ENCODE assay signal across 19 cellular contexts in genomic region chr11:109967121-109967520, GRCh38.
DNase-seq lines count a peak whose midpoint lies in the region; ATAC-seq, FAIRE-seq and TF ChIP-seq lines count a peak whose summit lies in the region.
"Had no signal": no experiment of that assay in that cellular context is flagged by ENCODE, and none has a peak within 500 bp of the region (broad histone marks: within the 10 kb centered on the region; RNA-seq: fewer than 3 reads in every experiment).

No MANE protein-coding gene starts in this region.

- no peak overlapping the region for H3K9ac ChIP-seq in neural progenitor cell
- H3K9ac ChIP-seq: BLaER1 treated with 17β-estradiol and CSF1 and Interleukin-3, amounts not matched to agents 10 nM and 100 nM; GM23248 had no signal

- no peaks in the 10 kb centered on the region for H3K27me3 Mint-ChIP-seq in natural killer cell (ENCODE audit: low read depth in 2 of 2)
- peaks cover 3% of the 10 kb centered on the region for H3K27me3 Mint-ChIP-seq in neural progenitor cell (ENCODE audit: insufficient read depth, low read depth)
- H3K27me3 Mint-ChIP-seq: CD4-positive, CD25-positive, alpha-beta regulatory T cell had no signal

- peak; percentile 1 for DNase-seq in NOMO-1 treated with DMSO at 0.1 percent for 48 hours (lab: John Stamatoyannopoulos, UW; ENCODE audit: unreplicated experiment)
- DNase-seq in NOMO-1 treated with dmso at 0.1 percent for 144 hours (lab: John Stamatoyannopoulos, UW; ENCODE audit: unreplicated experiment): no peak
- no peak for DNase-seq in GM12892 (ENCODE audit: insufficient read length)
- DNase-seq in bronchial epithelial cell (ENCODE audit: low read depth): peak; percentile 47
- DNase-seq in DMS114 treated with DMSO at 0.1 percent for 48 hours (lab: John Stamatoyannopoulos, UW; ENCODE audit: unreplicated experiment): no peak
- no peak for DNase-seq in natural killer cell
- DNase-seq in neural progenitor cell (ENCODE audit: low spot score): no peak
- DNase-seq: CD4-positive, CD25-positive, alpha-beta regulatory T cell; CD8-positive, alpha-beta memory T cell; COR-L47; DMS 273 treated with DMSO at 0.1 percent for 48 hours; GDM1; GM23248 had no signal

- FAIRE-seq in GM12892 (lab: Jason Lieb, UNC): peak; percentile 84
- no peak for FAIRE-seq in bronchial epithelial cell (lab: Jason Lieb, UNC)
- FAIRE-seq: GM19239, HepG2 had no signal

- TF ChIP-seq CTCF in bronchial epithelial cell (IDR thresholded peaks at IDR 0.05; ENCODE audit: insufficient read depth, low read length, severe bottlenecking) (no peak), natural killer cell (IDR thresholded peaks at IDR 0.05) (no peak), neural progenitor cell (IDR thresholded peaks at IDR 0.05) (no peak)

- H3K36me3 Mint-ChIP-seq in natural killer cell (no peaks in the 10 kb centered on the region), neural progenitor cell (no peaks in the 10 kb centered on the region)
- H3K36me3 Mint-ChIP-seq: CD4-positive, CD25-positive, alpha-beta regulatory T cell; CD8-positive, alpha-beta memory T cell; IgD-negative memory B cell had no signal

- H3K36me3 ChIP-seq in bronchial epithelial cell (ENCODE audit: control insufficient read depth, insufficient read depth, low read length) (no peaks in the 10 kb centered on the region), neural progenitor cell (no peaks in the 10 kb centered on the region)
- H3K36me3 ChIP-seq: HAP-1 had no signal

- H3K4me1 Mint-ChIP-seq in natural killer cell (peaks cover 0 to 24% of the 10 kb centered on the region in 2 donors), neural progenitor cell (peaks cover 12% of the 10 kb centered on the region)

- TF ChIP-seq POLR2A in GM12892 (IDR thresholded peaks at IDR 0.05; ENCODE audit: low read depth, low read length): no peak

- H3K4me3 Mint-ChIP-seq in natural killer cell (no peak overlapping the region), neural progenitor cell (no peak overlapping the region)
- H3K4me3 Mint-ChIP-seq: B cell; CD4-positive, CD25-positive, alpha-beta regulatory T cell; CD8-positive, alpha-beta memory T cell; IgD-negative memory B cell had no signal

- H4K20me1 ChIP-seq in neural progenitor cell (ENCODE audit: low read depth): no peaks in the 10 kb centered on the region
- H4K20me1 ChIP-seq: BLaER1 treated with 17β-estradiol and CSF1 and Interleukin-3, amounts not matched to agents 10 nM and 100 nM had no signal

- no peaks in the 10 kb centered on the region for H3F3A ChIP-seq in neural progenitor cell (ENCODE audit: low read depth)

- H3K27ac ChIP-seq in neural progenitor cell: no peak overlapping the region
- H3K27ac ChIP-seq: BLaER1 treated with 17β-estradiol and CSF1 and Interleukin-3, amounts not matched to agents 10 nM and 100 nM; GM23248 had no signal

- no peak overlapping the region for H3K4me2 ChIP-seq in neural progenitor cell
- H3K4me2 ChIP-seq: BLaER1 treated with 17β-estradiol and CSF1 and Interleukin-3, amounts not matched to agents 10 nM and 100 nM had no signal

- no peak overlapping the region for H3K4me3 ChIP-seq in bronchial epithelial cell (ENCODE audit: low read depth, low read length)
- no peak overlapping the region for H3K4me3 ChIP-seq in neural progenitor cell
- H3K4me3 ChIP-seq: BLaER1 treated with 17β-estradiol and CSF1 and Interleukin-3, amounts not matched to agents 10 nM and 100 nM; GM23248; HAP-1 had no signal

- ATAC-seq in natural killer cell: no peak
- ATAC-seq: HepG2 had no signal

- H2AFZ ChIP-seq in neural progenitor cell (replicated peaks): no peak overlapping the region
- H2AFZ ChIP-seq: GM23248 had no signal

- H3K9me3 ChIP-seq in neural progenitor cell (ENCODE audit: low read depth): no peaks in the 10 kb centered on the region
- H3K9me3 ChIP-seq: HAP-1 had no signal

- no peaks in the 10 kb centered on the region for H3K9me3 Mint-ChIP-seq in natural killer cell
- no peaks in the 10 kb centered on the region for H3K9me3 Mint-ChIP-seq in neural progenitor cell

- H3K27me3 ChIP-seq in bronchial epithelial cell (ENCODE audit: control insufficient read depth, insufficient read depth, low read length): no peaks in the 10 kb centered on the region
- H3K27me3 ChIP-seq in neural progenitor cell: no peaks in the 10 kb centered on the region
- H3K27me3 ChIP-seq: BLaER1 treated with 17β-estradiol and CSF1 and Interleukin-3, amounts not matched to agents 10 nM and 100 nM had no signal

- intact Hi-C loops in natural killer cell (cut with micrococcal nuclease): no loop called here

- no peaks in the 10 kb centered on the region for H3K79me2 ChIP-seq in neural progenitor cell (ENCODE audit: low read depth)

- peaks cover 16% of the 10 kb centered on the region for H3K4me1 ChIP-seq in neural progenitor cell
- H3K4me1 ChIP-seq: HAP-1 had no signal

- H3K27ac Mint-ChIP-seq in natural killer cell (no peak overlapping the region), neural progenitor cell (no peak overlapping the region)
- H3K27ac Mint-ChIP-seq: B cell; CD4-positive, CD25-positive, alpha-beta regulatory T cell; CD8-positive, alpha-beta memory T cell; IgD-negative memory B cell had no signal

Comparison
In these comparisons a context has a peak if more than half of its experiments do, and no peak if none do; other contexts are left out.
1. DNase-seq: peak in NOMO-1 treated with DMSO at 0.1 percent for 48 hours (single experiment) and bronchial epithelial cell (single experiment); none in NOMO-1 treated with dmso at 0.1 percent for 144 hours (single experiment), GM12892 (single experiment), DMS114 treated with DMSO at 0.1 percent for 48 hours (single experiment), natural killer cell (single experiment) and neural progenitor cell (single experiment).